Comparison of ENCODE assay signal across 1 cellular context in the genomic region with DNA sequence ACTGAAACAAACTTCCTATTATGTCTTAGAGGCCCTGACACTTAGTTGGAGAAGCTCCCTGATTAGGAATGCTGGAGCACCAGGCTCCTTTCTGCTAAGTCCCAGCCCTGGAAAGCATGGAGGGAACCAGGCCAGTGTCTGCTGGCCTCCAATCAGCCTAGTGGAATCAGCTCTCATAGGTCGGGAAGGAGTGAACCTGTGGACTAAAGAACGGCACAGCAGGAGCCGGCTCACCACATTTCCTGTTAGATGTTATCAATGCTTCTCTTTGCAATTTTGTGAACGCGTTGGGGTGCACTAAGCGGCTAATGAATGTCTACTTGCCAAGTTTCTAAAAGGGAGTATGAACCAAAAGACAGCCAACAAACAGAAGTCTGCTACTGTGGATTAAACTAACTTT.
TF ChIP-seq lines count a peak whose summit lies in the region.

No MANE protein-coding gene starts in this region.

TF ChIP-seq in HEK293, 187 proteins besides CTCF, POLR2A, EP300 and RAD21:
- TF ChIP-seq TRIM28 (IDR thresholded peaks at IDR 0.05; ENCODE audit: borderline replicate concordance, low read length) (0 out of 2 replicates have a peak, but pooled peaks have one; percentile 71), KLF9 (tag by site-specific recombination; IDR thresholded peaks at IDR 0.05; ENCODE audit: low read depth) (no peak), ZNF843 (tag by site-specific recombination; IDR thresholded peaks at IDR 0.05) (no peak), ZNF585B (tag by site-specific recombination; IDR thresholded peaks at IDR 0.05) (no peak), ZNF664 (tag by site-specific recombination; IDR thresholded peaks at IDR 0.05) (no peak)
- TF ChIP-seq, protein P1, sequence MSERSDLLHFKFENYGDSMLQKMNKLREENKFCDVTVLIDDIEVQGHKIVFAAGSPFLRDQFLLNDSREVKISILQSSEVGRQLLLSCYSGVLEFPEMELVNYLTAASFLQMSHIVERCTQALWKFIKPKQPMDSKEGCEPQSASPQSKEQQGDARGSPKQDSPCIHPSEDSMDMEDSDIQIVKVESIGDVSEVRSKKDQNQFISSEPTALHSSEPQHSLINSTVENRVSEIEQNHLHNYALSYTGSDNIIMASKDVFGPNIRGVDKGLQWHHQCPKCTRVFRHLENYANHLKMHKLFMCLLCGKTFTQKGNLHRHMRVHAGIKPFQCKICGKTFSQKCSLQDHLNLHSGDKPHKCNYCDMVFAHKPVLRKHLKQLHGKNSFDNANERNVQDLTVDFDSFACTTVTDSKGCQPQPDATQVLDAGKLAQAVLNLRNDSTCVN (tag by site-specific recombination; optimal IDR thresholded peaks at IDR 0.05): no peak
